In genomic region chr18:23627325-23627724, GRCh38 we compare ENCODE assay signal across 10 cellular contexts. TPM values are rescaled to one million over a fixed set of nuclear protein-coding genes. Genes with fewer than 3 reads are reported as not detected.
DNase-seq lines count a peak whose midpoint lies in the region; ATAC-seq, FAIRE-seq and TF ChIP-seq lines count a peak whose summit lies in the region.
"Had no signal": no experiment of that assay in that cellular context is flagged by ENCODE, and none has a peak within 500 bp of the region (broad histone marks: within the 10 kb centered on the region; RNA-seq: fewer than 3 reads in every experiment).

No MANE protein-coding gene starts in this region.

- ATAC-seq in GM19324 (IDR thresholded peaks at IDR 0.05; ENCODE audit: low FRiP score, unreplicated experiment) (no peak), HG03135 (IDR thresholded peaks at IDR 0.05; ENCODE audit: unreplicated experiment) (no peak)

- intact Hi-C loops in kidney (cut with DNase I) = no loop called here

- no peak overlapping the region for H3K9ac ChIP-seq in adipocyte (ENCODE audit: low read length)
- no peak overlapping the region for H3K9ac ChIP-seq in kidney (ENCODE audit: low read length in 2 of 2)

- DNase-seq in NCI-H2227 treated with DMSO at 0.1 percent for 48 hours (lab: John Stamatoyannopoulos, UW) = peak; percentile 9
- DNase-seq in NCI-H2227 (lab: John Stamatoyannopoulos, UW; ENCODE audit: unreplicated experiment) = no peak
- DNase-seq in adipocyte (ENCODE audit: low read depth) = peak; percentile 91
- no peak for DNase-seq in kidney
- DNase-seq in activated T-cell treated with anti-CD3 and anti-CD28 coated beads, Interleukin-2, amount 50 U/mL, for 48 hours = no peak
- DNase-seq in activated effector memory CD4-positive, alpha-beta T cell treated with Interleukin-2 at 50 U/mL for 16 hours = no peak
- DNase-seq: retina had no signal

- H3K27ac ChIP-seq in kidney (ENCODE audit: low read depth in 2 of 2, low read length in 2 of 2) = peak overlapping the region in 1 of 2 donors; percentile 10

- H3K36me3 ChIP-seq in adipocyte (ENCODE audit: control insufficient read depth, insufficient read depth, low read length, severe bottlenecking) (no peaks in the 10 kb centered on the region), kidney (ENCODE audit: control insufficient read depth in 1 of 2, insufficient read depth in 2 of 2, low read length in 2 of 2) (no peaks in the 10 kb centered on the region)

- no peak for TF ChIP-seq CTCF in kidney (IDR thresholded peaks at IDR 0.05; ENCODE audit: borderline replicate concordance, extremely low read depth, insufficient read depth)

- no peaks in the 10 kb centered on the region for H3K27me3 ChIP-seq in adipocyte (replicated peaks; ENCODE audit: control insufficient read depth, insufficient read depth, low read length)

- H3K4me1 ChIP-seq in adipocyte (ENCODE audit: control insufficient read depth, insufficient read depth, low read length) (peaks cover 11% of the 10 kb centered on the region), kidney (ENCODE audit: control insufficient read depth in 1 of 2, insufficient read depth in 1 of 2, low read depth in 1 of 2, low read length in 2 of 2) (no peaks in the 10 kb centered on the region)

- no peak overlapping the region for H3K4me3 ChIP-seq in adipocyte (ENCODE audit: low read length)
- no peak overlapping the region for H3K4me3 ChIP-seq in kidney (ENCODE audit: low read length in 2 of 2)

- H3K9me3 ChIP-seq in adipocyte (ENCODE audit: control insufficient read depth, low read length) = no peaks in the 10 kb centered on the region
- H3K9me3 ChIP-seq in kidney (ENCODE audit: control insufficient read depth in 1 of 2, low read length in 2 of 2) = no peaks in the 10 kb centered on the region

- FAIRE-seq in kidney (lab: Jason Lieb, UNC) = peak; percentile 49
- FAIRE-seq: A204.1 had no signal

RNA-seq across cellular contexts. Expression of gene ANKRD29, which starts 35.4 kb away (rescaled TPM):
- 4.9 TPM for total RNA-seq in kidney
- polyA plus RNA-seq in kidney (ENCODE audit: insufficient read depth, low read depth, low replicate concordance) = 5.2 TPM

RNA-seq across cellular contexts. Expression of gene NPC1, which starts 41.0 kb away (rescaled TPM):
- total RNA-seq in kidney = 50.2 TPM
- polyA plus RNA-seq in kidney (ENCODE audit: insufficient read depth, low read depth, low replicate concordance) = 16.0 TPM

Comparison
In these comparisons a context has a peak if more than half of its experiments do, and no peak if none do; other contexts are left out.
1. DNase-seq: peak in NCI-H2227 treated with DMSO at 0.1 percent for 48 hours (single experiment) and adipocyte (single experiment); none in NCI-H2227 (single experiment), kidney (single experiment), activated T-cell treated with anti-CD3 and anti-CD28 coated beads, Interleukin-2, amount 50 U/mL, for 48 hours (0 of 2) and activated effector memory CD4-positive, alpha-beta T cell treated with Interleukin-2 at 50 U/mL for 16 hours (single experiment).